8 cellular contexts compared by ENCODE assay signal in the genomic region with DNA sequence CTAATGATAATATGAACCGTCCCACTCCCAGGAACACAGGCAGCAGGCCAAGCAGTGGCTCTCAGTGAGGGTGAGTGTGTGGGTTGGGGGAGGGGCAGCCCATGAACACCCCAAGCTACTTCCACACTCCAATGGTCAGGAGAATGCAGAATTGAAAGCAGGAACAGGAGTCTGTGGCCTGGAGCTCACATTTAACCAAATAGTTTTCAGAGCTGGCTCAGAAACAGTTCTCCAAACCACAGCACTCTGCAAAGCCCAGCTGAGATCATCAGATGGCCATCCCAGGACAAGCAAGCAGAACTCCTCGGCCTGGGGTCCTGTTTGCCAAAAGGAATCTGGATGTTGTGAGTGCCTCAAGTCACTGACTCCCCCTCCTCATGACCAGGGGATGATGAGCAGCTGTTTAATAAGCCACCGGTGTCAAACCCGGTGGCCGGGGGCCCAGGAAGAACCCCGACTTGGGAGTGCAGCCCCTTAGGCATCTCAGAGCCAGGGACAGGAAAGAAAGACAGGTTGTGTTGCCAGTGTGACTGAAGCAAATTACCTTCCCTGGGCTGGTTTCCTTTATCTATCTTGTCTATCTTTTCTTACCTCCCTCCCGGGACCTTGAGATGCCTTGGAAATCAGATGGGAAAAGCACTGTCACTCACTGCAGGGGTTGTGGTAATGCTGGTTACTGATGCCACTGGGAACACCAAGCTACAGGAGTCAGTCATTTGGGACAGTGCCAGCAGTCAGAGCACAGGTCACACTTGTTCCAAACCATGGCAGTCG.
DNase-seq lines count a peak whose midpoint lies in the region; ATAC-seq and TF ChIP-seq lines count a peak whose summit lies in the region.

No MANE protein-coding gene starts in this region.

- peaks cover 0 to 25% (median 12%) of the 10 kb centered on the region in 4 donors for H3K4me1 ChIP-seq in tibial artery

- peak; percentile 63 for DNase-seq in DMS79 treated with DMSO at 0.1 percent for 48 hours (lab: John Stamatoyannopoulos, UW)
- DNase-seq in DMS79 (lab: John Stamatoyannopoulos, UW), result no peak
- DNase-seq in SKM-1 (lab: John Stamatoyannopoulos, UW; ENCODE audit: unreplicated experiment), result peak; percentile 78
- peak in 32 of 51 donors; percentile 6 to 59 (median 23) for DNase-seq in hypothalamus (lab: John Stamatoyannopoulos, UW)
- DNase-seq in tibial artery, result peak; percentile 61 to 82
- no peak for DNase-seq in NCI-H510A (lab: John Stamatoyannopoulos, UW)

- peaks cover 0 to 7% (median 0%) of the 10 kb centered on the region in 3 donors for H3K36me3 ChIP-seq in tibial artery

- no peak overlapping the region for H3K4me3 ChIP-seq in tibial artery

- no peak for TF ChIP-seq CTCF in tibial artery (IDR thresholded peaks at IDR 0.05)

- no peaks in the 10 kb centered on the region for H3K27me3 ChIP-seq in tibial artery

- ATAC-seq in HG03066 (IDR thresholded peaks at IDR 0.05; ENCODE audit: low read depth, unreplicated experiment) (peak; percentile 46), HG02588 (IDR thresholded peaks at IDR 0.05; ENCODE audit: unreplicated experiment) (no peak)

- intact Hi-C loops in tibial artery (cut with DNase I; ENCODE audit: low total_unique reads), result no loop called here

- no peak overlapping the region for H3K27ac ChIP-seq in tibial artery

- H3K9me3 ChIP-seq in tibial artery, result no peaks in the 10 kb centered on the region

Comparison
In these comparisons a context has a peak if more than half of its experiments do, and no peak if none do; other contexts are left out.
1. DNase-seq: peak in DMS79 treated with DMSO at 0.1 percent for 48 hours (single experiment), SKM-1 (single experiment), hypothalamus (32 of 51) and tibial artery (2 of 2); none in DMS79 (single experiment) and NCI-H510A (single experiment).